Comparison of ENCODE assay signal across 8 cellular contexts in the genomic region with DNA sequence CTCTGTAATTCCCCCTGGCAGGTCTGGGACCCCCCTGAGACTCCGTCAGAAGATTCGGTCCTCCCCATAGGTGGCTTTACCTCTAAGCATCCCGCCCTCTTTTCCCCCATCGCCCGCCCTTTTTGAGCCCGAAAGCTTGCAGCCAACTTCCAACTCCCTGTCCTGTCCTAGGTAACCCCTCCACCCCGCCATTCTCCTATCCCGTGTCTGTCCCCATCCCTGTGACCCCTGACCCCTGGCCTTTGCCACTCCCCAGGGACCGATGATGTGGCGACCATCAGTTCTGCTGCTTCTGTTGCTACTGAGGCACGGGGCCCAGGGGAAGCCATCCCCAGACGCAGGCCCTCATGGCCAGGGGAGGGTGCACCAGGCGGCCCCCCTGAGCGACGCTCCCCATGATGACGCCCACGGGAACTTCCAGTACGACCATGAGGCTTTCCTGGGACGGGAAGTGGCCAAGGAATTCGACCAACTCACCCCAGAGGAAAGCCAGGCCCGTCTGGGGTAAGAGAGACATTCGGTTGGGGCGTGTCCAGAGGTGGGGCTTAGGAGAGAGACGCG. TPM values are rescaled to one million over a fixed set of nuclear protein-coding genes. Genes with fewer than 3 reads are reported as not detected.
DNase-seq lines count a peak whose midpoint lies in the region; ATAC-seq and TF ChIP-seq lines count a peak whose summit lies in the region.

No MANE protein-coding gene starts in this region.

- H3K9me3 Mint-ChIP-seq in CD8-positive, alpha-beta memory T cell: no peaks in the 10 kb centered on the region

- no peaks in the 10 kb centered on the region for H3K27me3 ChIP-seq in CD8-positive, alpha-beta memory T cell (ENCODE audit: insufficient read depth, low read length, poor library complexity, severe bottlenecking)
- H3K27me3 ChIP-seq in trophoblast cell (ENCODE audit: insufficient read depth, low read length): no peaks in the 10 kb centered on the region

- CTCF ChIA-PET in CD8-positive, alpha-beta memory T cell (lab: Charles Lee): interaction anchor here (1.0 to 2.5 kb wide), 6 partner anchors 19 to 33 kb away, joined by 3 to 8 read pairs (median 4); no protein-coding TSS in a partner anchor

- H3K36me3 Mint-ChIP-seq in CD8-positive, alpha-beta memory T cell: no peaks in the 10 kb centered on the region

- H3K27ac ChIP-seq in CD8-positive, alpha-beta memory T cell (ENCODE audit: low read depth, low read length): no peak overlapping the region
- H3K27ac ChIP-seq in SK-N-MC (0 out of 2 replicates have a peak overlapping the region, but pooled peaks have one; percentile 70), trophoblast cell (ENCODE audit: low read depth, low read length) (no peak overlapping the region)

- H3K27me3 Mint-ChIP-seq in CD8-positive, alpha-beta memory T cell: peaks cover 0 to 4% of the 10 kb centered on the region in 2 donors

- no peak overlapping the region for H2BK5ac ChIP-seq in trophoblast cell (ENCODE audit: low read depth, low read length, poor library complexity)

- peak overlapping the region in 2 of 8 donors; percentile 64 to 67 for H3K27ac Mint-ChIP-seq in CD8-positive, alpha-beta memory T cell

- peak overlapping the region; percentile 69 for H3K4me2 ChIP-seq in trophoblast cell (ENCODE audit: low read length)

- H3K4me1 Mint-ChIP-seq in CD8-positive, alpha-beta memory T cell: peaks cover 14 to 23% (median 19%) of the 10 kb centered on the region in 3 donors

- no peak overlapping the region for H2BK12ac ChIP-seq in trophoblast cell (ENCODE audit: low read length)

- H4K8ac ChIP-seq in trophoblast cell (ENCODE audit: low read depth, low read length): no peak overlapping the region

- no peak for TF ChIP-seq CTCF in fibroblast of villous mesenchyme (IDR thresholded peaks at IDR 0.05; ENCODE audit: insufficient read depth, low read depth, low read length)

- no peaks in the 10 kb centered on the region for H3K79me1 ChIP-seq in trophoblast cell (ENCODE audit: low read length)

- no peak overlapping the region for H4K91ac ChIP-seq in trophoblast cell (ENCODE audit: low read depth, low read length)

- DNase-seq in CD8-positive, alpha-beta memory T cell: no peak
- DNase-seq in SK-N-MC (ENCODE audit: low read depth, low spot score) (no peak), fibroblast of villous mesenchyme (ENCODE audit: low read depth) (peak; percentile 79), trophoblast cell (no peak), hypothalamus (lab: John Stamatoyannopoulos, UW) (no peak)
- no peak for DNase-seq in activated CD4-positive, CD25-positive, alpha-beta regulatory T cell (lab: John Stamatoyannopoulos, UW)

- H2AK5ac ChIP-seq in trophoblast cell (ENCODE audit: low read length): no peak overlapping the region

- peak overlapping the region; percentile 3 for H2AFZ ChIP-seq in trophoblast cell (ENCODE audit: insufficient read depth, low read length, poor library complexity)

- H3K9ac ChIP-seq in SK-N-MC (ENCODE audit: insufficient read length) (no peak overlapping the region), trophoblast cell (ENCODE audit: low read length) (no peak overlapping the region)

- H3K14ac ChIP-seq in trophoblast cell (ENCODE audit: low read length): no peak overlapping the region

- POLR2A ChIA-PET in CD8-positive, alpha-beta memory T cell (lab: Charles Lee): interaction anchor here (0.6 to 1.2 kb wide), 5 partner anchors 14 to 92 kb away, joined by 3 to 11 read pairs (median 3); partner anchors contain the start of gene RPS11

- H3K4me1 ChIP-seq in CD8-positive, alpha-beta memory T cell (ENCODE audit: insufficient read depth, low read length): peaks cover 14% of the 10 kb centered on the region
- H3K4me1 ChIP-seq in trophoblast cell (ENCODE audit: control insufficient read depth in 1 of 2, insufficient read depth in 2 of 2, low read length in 2 of 2): peaks cover 2 to 10% of the 10 kb centered on the region in 2 experiments

- H3K4me3 ChIP-seq in CD8-positive, alpha-beta memory T cell (ENCODE audit: low read length): peak overlapping the region; percentile 56
- H3K4me3 ChIP-seq in SK-N-MC (no peak overlapping the region), fibroblast of villous mesenchyme (ENCODE audit: low read depth, low read length) (peak overlapping the region; percentile 77), trophoblast cell (ENCODE audit: low read depth, low read length) (peak overlapping the region; percentile 53)

- H3K4me3 Mint-ChIP-seq in CD8-positive, alpha-beta memory T cell: peak overlapping the region; percentile 40 to 85 (median 80)

- no peak overlapping the region for H3K18ac ChIP-seq in trophoblast cell (ENCODE audit: low read length)

- H3K4ac ChIP-seq in trophoblast cell (ENCODE audit: low read depth, low read length): no peak overlapping the region

- no peaks in the 10 kb centered on the region for H3K79me2 ChIP-seq in trophoblast cell (ENCODE audit: control insufficient read depth, insufficient read depth, low read length, poor library complexity)

- no peak overlapping the region for H4K12ac ChIP-seq in trophoblast cell (ENCODE audit: low read depth, low read length)

- no peaks in the 10 kb centered on the region for H3K9me3 ChIP-seq in CD8-positive, alpha-beta memory T cell (ENCODE audit: low read length)
- no peaks in the 10 kb centered on the region for H3K9me3 ChIP-seq in SK-N-MC (ENCODE audit: low read depth, low read length)
- H3K9me3 ChIP-seq in trophoblast cell (ENCODE audit: insufficient read depth, low read depth, low read length): no peaks in the 10 kb centered on the region

- H2BK120ac ChIP-seq in trophoblast cell (ENCODE audit: insufficient read depth, low read length, poor library complexity): no peak overlapping the region

- no peak for ATAC-seq in GM18520 (IDR thresholded peaks at IDR 0.05; ENCODE audit: unreplicated experiment)
- ATAC-seq in GM19467 (IDR thresholded peaks at IDR 0.05; ENCODE audit: unreplicated experiment): no peak

- no peaks in the 10 kb centered on the region for H3K36me3 ChIP-seq in CD8-positive, alpha-beta memory T cell (ENCODE audit: insufficient read depth, low read length)
- H3K36me3 ChIP-seq in SK-N-MC (ENCODE audit: insufficient read depth, low read length) (peaks cover 87% of the 10 kb centered on the region), trophoblast cell (ENCODE audit: control insufficient read depth in 1 of 2, insufficient read depth in 2 of 2, low read length in 2 of 2) (peaks cover 7% of the 10 kb centered on the region in 2 experiments)

- no peak overlapping the region for H3K23ac ChIP-seq in trophoblast cell (ENCODE audit: low read length)

- no CpG with 5 or more reads among the region's 25 CpGs for WGBS in trophoblast cell (ENCODE audit: extremely low coverage, insufficient coverage, insufficient read length)

RNA-seq across cellular contexts. Expression of gene RCN3, which starts 0.5 kb away (rescaled TPM):
- total RNA-seq in CD8-positive, alpha-beta memory T cell: 1 to 10 TPM; 1.4 to 1.7 TPM
- 2.1 TPM for polyA plus RNA-seq in CD8-positive, alpha-beta memory T cell
- 115 and 162 TPM in 2 replicates for total RNA-seq in fibroblast of villous mesenchyme
- 8.2 and 9.4 TPM in 2 replicates for polyA plus RNA-seq in trophoblast cell (2013)

RNA-seq across cellular contexts. Expression of gene FCGRT, which starts 15.8 kb away (rescaled TPM):
- total RNA-seq in CD8-positive, alpha-beta memory T cell: 10 to 100 TPM; 16.2 to 16.3 TPM
- polyA plus RNA-seq in CD8-positive, alpha-beta memory T cell: 52.4 TPM
- total RNA-seq in fibroblast of villous mesenchyme: 39.7 and 44.8 TPM in 2 replicates
- polyA plus RNA-seq in trophoblast cell (2013): 35.6 and 38.5 TPM in 2 replicates

RNA-seq across cellular contexts. Expression of gene RPS11, which starts 32.1 kb away (rescaled TPM):
- 1,000 to 10,000 TPM; 2,863 to 2,871 TPM for total RNA-seq in CD8-positive, alpha-beta memory T cell
- polyA plus RNA-seq in CD8-positive, alpha-beta memory T cell: 1,959 TPM
- 1,679 and 1,912 TPM in 2 replicates for total RNA-seq in fibroblast of villous mesenchyme
- 3,613 and 3,657 TPM in 2 replicates for polyA plus RNA-seq in trophoblast cell (2013)

RNA-seq across cellular contexts. Expression of gene RPL13A, which starts 40.9 kb away (rescaled TPM):
- total RNA-seq in CD8-positive, alpha-beta memory T cell: 1,000 to 10,000 TPM; 3,865 to 3,912 TPM
- polyA plus RNA-seq in CD8-positive, alpha-beta memory T cell: 2,679 TPM
- 1,887 and 2,774 TPM in 2 replicates for total RNA-seq in fibroblast of villous mesenchyme
- polyA plus RNA-seq in trophoblast cell (2013): 4,404 and 4,537 TPM in 2 replicates

RNA-seq across cellular contexts. Expression of gene NOSIP, which starts 52.1 kb away (rescaled TPM):
- total RNA-seq in CD8-positive, alpha-beta memory T cell: 10 to 100 TPM; 62.5 to 64.3 TPM
- polyA plus RNA-seq in CD8-positive, alpha-beta memory T cell: 414 TPM
- 76.9 and 101 TPM in 2 replicates for total RNA-seq in fibroblast of villous mesenchyme
- 47.8 and 53.3 TPM in 2 replicates for polyA plus RNA-seq in trophoblast cell (2013)

Comparison
In these comparisons a context has a peak if more than half of its experiments do, and no peak if none do; other contexts are left out.
1. RNA of gene RCN3, which starts 0.5 kb away (total RNA-seq): 115 to 162 TPM in fibroblast of villous mesenchyme; 1.4 to 1.7 TPM in CD8-positive, alpha-beta memory T cell; every median in the first group is over 10 times any median in the second.